In genomic region chr1:162930532-162931438, GRCh38 we compare ENCODE assay signal across 15 cellular contexts.
"Had no signal": no experiment of that assay in that cellular context is flagged by ENCODE, and none has a peak within 500 bp of the region (broad histone marks: within the 10 kb centered on the region; RNA-seq: fewer than 3 reads in every experiment).

No MANE protein-coding gene starts in this region.

- DNase-seq: activated CD4-positive, alpha-beta T cell treated with anti-CD3 and anti-CD28 coated beads for 48 hours; activated CD8-positive, alpha-beta T cell treated with anti-CD3 and anti-CD28 coated beads, Interleukin-2, amount 10 ng/mL, durations not matched to agents 7 days and 5 days; activated naive CD4-positive, alpha-beta T cell; effector CD4-positive, alpha-beta T cell; gastrocnemius medialis; heart right ventricle; ovary; retina; T-cell had no signal

- H3K27me3 ChIP-seq: cardiac muscle cell, gastrocnemius medialis, ovary had no signal

- H3K4me3 ChIP-seq: cardiac muscle cell, gastrocnemius medialis, heart right ventricle, ovary, skin epidermis had no signal

- H3K36me3 Mint-ChIP-seq: stimulated activated effector memory CD8-positive, alpha-beta T cell treated with anti-CD3 and anti-CD28 coated beads, Interleukin-12 subunit alpha, Interleukin-12 subunit beta, amount 100 ng/mL, for 72 hours; T-cell; type B pancreatic cell had no signal

- H3K9me3 Mint-ChIP-seq: activated T-helper 1 cell treated with anti-CD3 and anti-CD28 coated beads, Interleukin-12 subunit alpha, Interleukin-12 subunit beta, Interleukin-2, Interleukin-4 antibody, amounts not matched to agents 30 ng/mL and 10 ng/mL and 1 ng/mL, durations not matched to agents 14 hours and 24 hours and 36 hours; neural crest cell; stimulated activated effector memory CD8-positive, alpha-beta T cell treated with anti-CD3 and anti-CD28 coated beads, Interleukin-12 subunit alpha, Interleukin-12 subunit beta, amount 100 ng/mL, for 72 hours; T-cell had no signal

- H3K9me3 ChIP-seq: gastrocnemius medialis, heart right ventricle, ovary had no signal

- H3K27me3 Mint-ChIP-seq: type B pancreatic cell had no signal

- H3K27ac Mint-ChIP-seq: activated CD8-positive, alpha-beta T cell treated with anti-CD3 and anti-CD28 coated beads, Interleukin-2, amount 10 ng/mL, durations not matched to agents 7 days and 5 days; activated T-helper 1 cell treated with anti-CD3 and anti-CD28 coated beads, Interleukin-12 subunit alpha, Interleukin-12 subunit beta, Interleukin-2, Interleukin-4 antibody, amounts not matched to agents 30 ng/mL and 10 ng/mL and 1 ng/mL, durations not matched to agents 14 hours and 24 hours and 36 hours; stimulated activated effector memory CD8-positive, alpha-beta T cell treated with anti-CD3 and anti-CD28 coated beads, Interleukin-12 subunit alpha, Interleukin-12 subunit beta, amount 100 ng/mL, for 72 hours; T-cell; type B pancreatic cell had no signal

- H3K4me3 Mint-ChIP-seq: activated CD8-positive, alpha-beta T cell treated with anti-CD3 and anti-CD28 coated beads, Interleukin-2, amount 10 ng/mL, durations not matched to agents 7 days and 5 days; activated T-helper 1 cell treated with anti-CD3 and anti-CD28 coated beads, Interleukin-12 subunit alpha, Interleukin-12 subunit beta, Interleukin-2, Interleukin-4 antibody, amounts not matched to agents 30 ng/mL and 10 ng/mL and 1 ng/mL, durations not matched to agents 14 hours and 24 hours and 36 hours; neural crest cell; stimulated activated effector memory CD8-positive, alpha-beta T cell treated with anti-CD3 and anti-CD28 coated beads, Interleukin-12 subunit alpha, Interleukin-12 subunit beta, amount 100 ng/mL, for 72 hours; T-cell; type B pancreatic cell had no signal

- ATAC-seq: activated CD8-positive, alpha-beta T cell treated with anti-CD3 and anti-CD28 coated beads, Interleukin-2, amount 10 ng/mL, durations not matched to agents 7 days and 5 days; gastrocnemius medialis; heart right ventricle; stimulated activated effector memory CD8-positive, alpha-beta T cell treated with anti-CD3 and anti-CD28 coated beads, Interleukin-12 subunit alpha, Interleukin-12 subunit beta, amount 100 ng/mL, for 72 hours; T-cell had no signal

- H3K27ac ChIP-seq: cardiac muscle cell, gastrocnemius medialis, heart right ventricle, ovary, skin epidermis had no signal

- H3K36me3 ChIP-seq: cardiac muscle cell, gastrocnemius medialis, heart right ventricle, ovary had no signal

- H3K4me1 Mint-ChIP-seq: neural crest cell; stimulated activated effector memory CD8-positive, alpha-beta T cell treated with anti-CD3 and anti-CD28 coated beads, Interleukin-12 subunit alpha, Interleukin-12 subunit beta, amount 100 ng/mL, for 72 hours; T-cell had no signal
